Comparison of ENCODE assay signal across 9 cellular contexts in the genomic region with DNA sequence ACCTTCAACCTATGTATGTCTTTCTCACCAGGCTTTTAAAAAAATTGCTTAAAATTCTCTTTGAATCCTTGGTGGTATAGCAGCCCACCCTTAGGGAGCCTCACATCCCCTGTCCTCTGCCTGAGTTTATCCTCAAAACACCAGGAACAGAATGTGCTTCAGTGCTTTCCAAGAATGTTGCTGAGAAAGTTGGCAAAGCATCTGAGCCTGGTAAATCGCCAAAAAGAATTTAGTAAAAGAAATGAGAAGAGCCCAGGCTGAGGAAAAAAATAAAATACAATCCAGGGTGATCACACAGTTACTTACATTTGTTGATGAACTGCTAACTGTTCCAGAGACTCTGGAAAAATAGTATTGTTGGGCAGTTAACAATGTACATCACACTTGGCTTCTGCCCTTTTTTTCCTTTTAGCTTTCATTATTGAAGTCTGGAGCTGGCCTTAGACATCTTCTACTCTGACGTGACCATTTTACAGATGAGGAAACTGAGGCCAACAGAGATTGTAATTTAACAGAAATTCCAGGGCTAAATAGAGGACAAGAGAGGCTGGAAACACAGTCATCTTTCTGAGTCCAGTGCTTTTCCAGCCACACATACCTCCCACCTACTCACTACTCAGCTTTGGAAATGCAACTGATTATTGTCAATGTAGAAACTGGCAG.
DNase-seq lines count a peak whose midpoint lies in the region; ATAC-seq and FAIRE-seq lines count a peak whose summit lies in the region.
"Had no signal": no experiment of that assay in that cellular context is flagged by ENCODE, and none has a peak within 500 bp of the region (broad histone marks: within the 10 kb centered on the region; RNA-seq: fewer than 3 reads in every experiment).

No MANE protein-coding gene starts in this region.

- in situ Hi-C loops in G401 (cut with HindIII; ENCODE audit: low sequenced_read_pairs) = no loop called here

- no peak for ATAC-seq in HG02840 (IDR thresholded peaks at IDR 0.05; ENCODE audit: low FRiP score, unreplicated experiment)

- no peak for FAIRE-seq in GM19239 (lab: Jason Lieb, UNC)

- peak; percentile 16 for DNase-seq in G401 (ENCODE audit: low spot score)
- peak; percentile 25 for DNase-seq in dermis blood vessel endothelial cell
- DNase-seq in kidney tubule cell (ENCODE audit: low spot score) = peak; percentile 43
- peak; percentile 6 for DNase-seq in smooth muscle cell of the brain vasculature (ENCODE audit: low read depth, low spot score)
- DNase-seq in HUDEP-2 (lab: John Stamatoyannopoulos, UW; ENCODE audit: unreplicated experiment in 76 of 76) = no peak
- no peak for DNase-seq in NCI-H526 (lab: John Stamatoyannopoulos, UW)
- no peak for DNase-seq in GM19239 (ENCODE audit: insufficient read length, low spot score)
- DNase-seq: NCI-H2029 had no signal

Comparison
In these comparisons a context has a peak if more than half of its experiments do, and no peak if none do; other contexts are left out.
1. DNase-seq: peak in G401 (single experiment), dermis blood vessel endothelial cell (single experiment), kidney tubule cell (single experiment) and smooth muscle cell of the brain vasculature (single experiment); none in HUDEP-2 (0 of 76), NCI-H526 (0 of 2) and GM19239 (single experiment).